16 cellular contexts compared by ENCODE assay signal in genomic region chr1:235876292-235876914, GRCh38. TPM values are rescaled to one million over a fixed set of nuclear protein-coding genes. Genes with fewer than 3 reads are reported as not detected.
DNase-seq lines count a peak whose midpoint lies in the region; ATAC-seq and TF ChIP-seq lines count a peak whose summit lies in the region.
"Had no signal": no experiment of that assay in that cellular context is flagged by ENCODE, and none has a peak within 500 bp of the region (broad histone marks: within the 10 kb centered on the region; RNA-seq: fewer than 3 reads in every experiment).

No MANE protein-coding gene starts in this region.

- no peak for TF ChIP-seq EP300 in upper lobe of left lung (IDR thresholded peaks at IDR 0.05)

- H3K36me3 ChIP-seq in thymus (ENCODE audit: control insufficient read depth, insufficient read depth) (no peaks in the 10 kb centered on the region), upper lobe of left lung (no peaks in the 10 kb centered on the region)

- H3K9me3 ChIP-seq in thymus (ENCODE audit: control insufficient read depth) (no peaks in the 10 kb centered on the region), upper lobe of left lung (no peaks in the 10 kb centered on the region)
- H3K9me3 ChIP-seq: Caco-2 had no signal

- no peak for DNase-seq in activated naive CD4-positive, alpha-beta T cell treated with anti-CD3 and anti-CD28 coated beads, Interleukin-2, amount 10 ng/mL, durations not matched to agents 7 days and 5 days
- no peak for DNase-seq in activated naive CD4-positive, alpha-beta T cell treated with anti-CD3 and anti-CD28 coated beads, Interleukin-2, amount 50 U/mL, for 16 hours
- DNase-seq in T-helper 2 cell treated with Interferon-gamma antibody and Interleukin-4, amounts not matched to agents 5 μg/mL and 100 μg/mL, for 36 hours (ENCODE audit: low spot score): no peak
- no peak for DNase-seq in NCI-H2107 (lab: John Stamatoyannopoulos, UW)
- no peak for DNase-seq in upper lobe of left lung
- no peak for DNase-seq in NCI-H2171 treated with DMSO at 0.1 percent for 48 hours (lab: John Stamatoyannopoulos, UW)
- DNase-seq: activated CD4-positive, alpha-beta T cell treated with anti-CD3 and anti-CD28 coated beads for 1 hour; Caco-2; cortex of kidney; left cardiac atrium; NCI-H1930; NCI-H510A; SHP77 treated with DMSO at 0.1 percent for 48 hours had no signal

- peak overlapping the region; percentile 81 for H3K27ac Mint-ChIP-seq in activated naive CD4-positive, alpha-beta T cell treated with anti-CD3 and anti-CD28 coated beads, Interleukin-2, amount 10 ng/mL, durations not matched to agents 7 days and 5 days
- H3K27ac Mint-ChIP-seq in T-helper 2 cell treated with Interferon-gamma antibody and Interleukin-4, amounts not matched to agents 5 μg/mL and 100 μg/mL, for 36 hours: peak overlapping the region; percentile 79
- H3K27ac Mint-ChIP-seq in dendritic cell treated with granulocyte-macrophage colony-stimulating factor and Interleukin-4, amounts not matched to agents 40 ng/mL and 50 ng/mL, for 4 days: peak overlapping the region; percentile 43
- H3K27ac Mint-ChIP-seq: mesothelial cell of epicardium had no signal

- 92% methylated on average over 4 of the region's 4 CpGs for WGBS in thymus
- WGBS in upper lobe of left lung, 2 donors: 55 to 57% methylated on average over 4 of the region's 4 CpGs

- H3K4me1 ChIP-seq in thymus (ENCODE audit: control insufficient read depth, insufficient read depth, low read length) (peaks cover 8% of the 10 kb centered on the region), upper lobe of left lung (peaks cover 0 to 11% (median 5%) of the 10 kb centered on the region in 4 donors)
- H3K4me1 ChIP-seq: Caco-2 had no signal

- H3K4me3 Mint-ChIP-seq in activated naive CD4-positive, alpha-beta T cell treated with anti-CD3 and anti-CD28 coated beads, Interleukin-2, amount 10 ng/mL, durations not matched to agents 7 days and 5 days: peak overlapping the region; percentile 44
- H3K4me3 Mint-ChIP-seq in T-helper 2 cell treated with Interferon-gamma antibody and Interleukin-4, amounts not matched to agents 5 μg/mL and 100 μg/mL, for 36 hours: no peak overlapping the region
- no peak overlapping the region for H3K4me3 Mint-ChIP-seq in dendritic cell treated with granulocyte-macrophage colony-stimulating factor and Interleukin-4, amounts not matched to agents 40 ng/mL and 50 ng/mL, for 4 days
- H3K4me3 Mint-ChIP-seq: mesothelial cell of epicardium had no signal

- peaks cover 70% of the 10 kb centered on the region for H3K4me1 Mint-ChIP-seq in activated naive CD4-positive, alpha-beta T cell treated with anti-CD3 and anti-CD28 coated beads, Interleukin-2, amount 10 ng/mL, durations not matched to agents 7 days and 5 days
- H3K4me1 Mint-ChIP-seq in T-helper 2 cell treated with Interferon-gamma antibody and Interleukin-4, amounts not matched to agents 5 μg/mL and 100 μg/mL, for 36 hours (ENCODE audit: low read depth): peaks cover 50% of the 10 kb centered on the region
- H3K4me1 Mint-ChIP-seq in dendritic cell treated with granulocyte-macrophage colony-stimulating factor and Interleukin-4, amounts not matched to agents 40 ng/mL and 50 ng/mL, for 4 days (ENCODE audit: low read depth): peaks cover 46% of the 10 kb centered on the region
- H3K4me1 Mint-ChIP-seq: mesothelial cell of epicardium had no signal

- H3K27ac ChIP-seq in thymus (ENCODE audit: low read depth) (peak overlapping the region; percentile 33), upper lobe of left lung (peak overlapping the region in 1 of 4 donors; percentile 38)

- no peaks in the 10 kb centered on the region for H3K9me3 Mint-ChIP-seq in activated naive CD4-positive, alpha-beta T cell treated with anti-CD3 and anti-CD28 coated beads, Interleukin-2, amount 10 ng/mL, durations not matched to agents 7 days and 5 days
- H3K9me3 Mint-ChIP-seq in T-helper 2 cell treated with Interferon-gamma antibody and Interleukin-4, amounts not matched to agents 5 μg/mL and 100 μg/mL, for 36 hours: no peaks in the 10 kb centered on the region
- no peaks in the 10 kb centered on the region for H3K9me3 Mint-ChIP-seq in dendritic cell treated with granulocyte-macrophage colony-stimulating factor and Interleukin-4, amounts not matched to agents 40 ng/mL and 50 ng/mL, for 4 days
- H3K9me3 Mint-ChIP-seq: mesothelial cell of epicardium had no signal

- H3K4me3 ChIP-seq in thymus (ENCODE audit: low read length) (no peak overlapping the region), upper lobe of left lung (no peak overlapping the region)

- ATAC-seq in upper lobe of left lung (ENCODE audit: low FRiP score in 2 of 2): no peak
- ATAC-seq: left cardiac atrium had no signal

- no peaks in the 10 kb centered on the region for H3K27me3 ChIP-seq in thymus (ENCODE audit: control insufficient read depth, insufficient read depth)
- no peaks in the 10 kb centered on the region for H3K27me3 ChIP-seq in upper lobe of left lung

- peaks cover 4% of the 10 kb centered on the region for H3K36me3 Mint-ChIP-seq in activated naive CD4-positive, alpha-beta T cell treated with anti-CD3 and anti-CD28 coated beads, Interleukin-2, amount 10 ng/mL, durations not matched to agents 7 days and 5 days
- no peaks in the 10 kb centered on the region for H3K36me3 Mint-ChIP-seq in T-helper 2 cell treated with Interferon-gamma antibody and Interleukin-4, amounts not matched to agents 5 μg/mL and 100 μg/mL, for 36 hours (ENCODE audit: low read depth)
- H3K36me3 Mint-ChIP-seq in dendritic cell treated with granulocyte-macrophage colony-stimulating factor and Interleukin-4, amounts not matched to agents 40 ng/mL and 50 ng/mL, for 4 days (ENCODE audit: low read depth): no peaks in the 10 kb centered on the region
- H3K36me3 Mint-ChIP-seq: mesothelial cell of epicardium had no signal

- intact Hi-C loops in dendritic cell treated with granulocyte-macrophage colony-stimulating factor and Interleukin-4, amounts not matched to agents 40 ng/mL and 50 ng/mL, for 4 days (cut with micrococcal nuclease): no loop called here

- TF ChIP-seq POLR2A in upper lobe of left lung (IDR thresholded peaks at IDR 0.05): no peak

- TF ChIP-seq CTCF in upper lobe of left lung (IDR thresholded peaks at IDR 0.05): no peak

- no peaks in the 10 kb centered on the region for H3K27me3 Mint-ChIP-seq in activated naive CD4-positive, alpha-beta T cell treated with anti-CD3 and anti-CD28 coated beads, Interleukin-2, amount 10 ng/mL, durations not matched to agents 7 days and 5 days
- no peaks in the 10 kb centered on the region for H3K27me3 Mint-ChIP-seq in T-helper 2 cell treated with Interferon-gamma antibody and Interleukin-4, amounts not matched to agents 5 μg/mL and 100 μg/mL, for 36 hours (ENCODE audit: low read depth)
- no peaks in the 10 kb centered on the region for H3K27me3 Mint-ChIP-seq in dendritic cell treated with granulocyte-macrophage colony-stimulating factor and Interleukin-4, amounts not matched to agents 40 ng/mL and 50 ng/mL, for 4 days

- CTCF ChIA-PET in activated naive CD4-positive, alpha-beta T cell treated with anti-CD3 and anti-CD28 coated beads, Interleukin-2, amount 10 ng/mL, durations not matched to agents 7 days and 5 days (lab: Charles Lee): interaction anchor here (1.6 to 1.9 kb wide), 2 partner anchors 8 to 95 kb away, joined by 6 to 8 read pairs; no protein-coding TSS in a partner anchor

RNA-seq across cellular contexts. Expression of gene LYST, which starts 9.7 kb away (rescaled TPM):
- polyA plus RNA-seq in thymus: 25.7 TPM
- total RNA-seq in upper lobe of left lung: 10 to 100 TPM; 34.0 to 87.0 (median 54.0) TPM
